In genomic region chr6:152697634-152698033, GRCh38 we compare ENCODE assay signal across 14 cellular contexts. TPM values are rescaled to one million over a fixed set of nuclear protein-coding genes. Genes with fewer than 3 reads are reported as not detected.
DNase-seq lines count a peak whose midpoint lies in the region; ATAC-seq and TF ChIP-seq lines count a peak whose summit lies in the region.
"Had no signal": no experiment of that assay in that cellular context is flagged by ENCODE, and none has a peak within 500 bp of the region (broad histone marks: within the 10 kb centered on the region; RNA-seq: fewer than 3 reads in every experiment).

Gene MYCT1 (plus strand): TSS chr6:152697897. CDS start chr6:152697903, 6 bp downstream.

- WGBS in adipose tissue, 3 donors: 31 to 50% (median 50%) methylated on average over 2 of the region's 2 CpGs
- no CpG with 5 or more reads among the region's 2 CpGs for WGBS in mesodermal cell (ENCODE audit: insufficient coverage in 2 of 2), 2 experiments

- no peaks in the 10 kb centered on the region for H3K9me3 ChIP-seq in mesodermal cell (ENCODE audit: control insufficient read depth, low read length)
- H3K9me3 ChIP-seq: sigmoid colon, stomach had no signal

- H3K27ac ChIP-seq in adipose tissue (ENCODE audit: low read depth, low read length) (no peak within 1 kb of the TSS), mesodermal cell (ENCODE audit: low read depth, low read length, severe bottlenecking) (peak within 1 kb of the TSS; percentile 73)
- H3K27ac ChIP-seq: PC-9 had no signal

- no peaks in the 10 kb centered on the region for H3K36me3 ChIP-seq in mesodermal cell (ENCODE audit: control insufficient read depth, insufficient read depth, low read length)
- H3K36me3 ChIP-seq: sigmoid colon, stomach had no signal

- no peak for ATAC-seq in HG03469 (IDR thresholded peaks at IDR 0.05; ENCODE audit: unreplicated experiment)
- no peak for ATAC-seq in GM19455 (IDR thresholded peaks at IDR 0.05; ENCODE audit: unreplicated experiment)

- H3K4me3 ChIP-seq in fibroblast of pulmonary artery (replicated peaks; ENCODE audit: low read depth, low read length) (peak within 1 kb of the TSS; percentile 54), mesodermal cell (ENCODE audit: extremely low read depth, insufficient read depth, low read length, poor library complexity, severe bottlenecking) (peak within 1 kb of the TSS; percentile 18)
- H3K4me3 ChIP-seq: PC-9, stomach had no signal

- DNase-seq in fibroblast of pulmonary artery (ENCODE audit: low read depth): peak; percentile 90
- DNase-seq in ureter (ENCODE audit: low spot score): no peak
- no peak for DNase-seq in NCI-H1436 (lab: John Stamatoyannopoulos, UW)
- DNase-seq: activated CD4-positive, alpha-beta T cell treated with anti-CD3 and anti-CD28 coated beads, Interleukin-2, amount 10 ng/mL, durations not matched to agents 7 days and 5 days; NCI-H1105; PC-9; sigmoid colon; stomach had no signal

- TF ChIP-seq CTCF in fibroblast of pulmonary artery (IDR thresholded peaks at IDR 0.05; ENCODE audit: low read length, missing control alignments): no peak

- H3K4me1 ChIP-seq in mesodermal cell (ENCODE audit: control insufficient read depth, insufficient read depth, low read length, poor library complexity, severe bottlenecking): no peaks in the 10 kb centered on the region
- H3K4me1 ChIP-seq: sigmoid colon, stomach had no signal

RNA-seq across cellular contexts. Expression of gene MYCT1, which starts in this region (rescaled TPM):
- 10 to 100 TPM in 2 of 3 donors, 1 to 10 TPM in 1; 2.7 to 18.1 (median 17.5) TPM for polyA plus RNA-seq in adipose tissue
- 14.3 TPM for polyA plus RNA-seq in mesodermal cell (2013, experiment 1 of 2)
- 9.9 TPM for polyA plus RNA-seq in mesodermal cell (2013, experiment 2 of 2)
- total RNA-seq in ureter: 11.5 TPM
- total RNA-seq: activated CD4-positive, alpha-beta T cell treated with anti-CD3 and anti-CD28 coated beads, Interleukin-2, amount 10 ng/mL, durations not matched to agents 7 days and 5 days; activated T-helper 1 cell treated with anti-CD3 and anti-CD28 coated beads, Interleukin-12 subunit alpha, Interleukin-12 subunit beta, Interleukin-2, Interleukin-4 antibody, amounts not matched to agents 30 ng/mL and 10 ng/mL and 1 ng/mL, durations not matched to agents 14 hours and 24 hours and 36 hours; PC-9; T-helper 1 cell treated with Interleukin-12 subunit alpha and Interleukin-12 subunit beta and Interleukin-4 antibody, amounts not matched to agents 30 ng/mL and 1 ng/mL, for 36 hours had no signal
